23 cellular contexts compared by ENCODE assay signal in the genomic region with DNA sequence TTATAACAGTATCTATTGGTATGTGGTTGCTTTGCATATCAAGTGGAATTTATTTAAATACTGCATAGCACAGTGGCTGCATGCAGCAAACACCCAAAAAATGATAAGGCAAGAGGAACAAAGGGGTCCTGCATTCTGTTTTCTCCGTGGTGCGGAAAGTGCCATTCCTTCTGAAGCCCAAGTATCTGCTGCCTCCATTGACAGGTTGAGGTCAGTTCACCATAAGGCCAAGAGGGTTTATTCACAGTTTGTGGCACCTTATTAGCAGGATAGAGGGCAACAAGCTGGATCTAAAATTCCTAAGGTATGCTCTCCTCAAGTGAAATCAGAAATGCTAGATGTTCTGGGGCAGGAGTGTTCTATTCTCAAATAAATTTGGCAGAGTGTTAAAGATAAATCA. TPM values are rescaled to one million over a fixed set of nuclear protein-coding genes. Genes with fewer than 3 reads are reported as not detected.
DNase-seq lines count a peak whose midpoint lies in the region; ATAC-seq, FAIRE-seq and TF ChIP-seq lines count a peak whose summit lies in the region.
"Had no signal": no experiment of that assay in that cellular context is flagged by ENCODE, and none has a peak within 500 bp of the region (broad histone marks: within the 10 kb centered on the region; RNA-seq: fewer than 3 reads in every experiment).

No MANE protein-coding gene starts in this region.

- H3F3A ChIP-seq in GM23338 (replicated peaks; ENCODE audit: low read depth) = no peaks in the 10 kb centered on the region

- WGBS in H1 (ENCODE audit: extremely low coverage in 1 of 2, insufficient coverage in 1 of 2, insufficient read length in 1 of 2, insufficient replicate concordance in 2 of 2, low coverage in 1 of 2, low lambda C conversion rate in 2 of 2, missing lambda C conversion rate in 1 of 2), 2 experiments = 83% methylated on average over 2 of the region's 2 CpGs; no CpG with 5 or more reads in 1 of the 2 experiments
- WGBS in mesendoderm (ENCODE audit: extremely low coverage, insufficient coverage, low lambda C conversion rate) = no CpG with 5 or more reads among the region's 2 CpGs

- no peak overlapping the region for H4K91ac ChIP-seq in H1 (replicated peaks; ENCODE audit: insufficient read length, low read length)

- H3K27ac Mint-ChIP-seq in GM23338 = no peak overlapping the region
- H3K27ac Mint-ChIP-seq: B cell; CD4-positive, alpha-beta T cell; CD8-positive, alpha-beta T cell had no signal

- H4K20me1 ChIP-seq in GM23338 (replicated peaks; ENCODE audit: insufficient read depth) (peaks cover 33% of the 10 kb centered on the region), H1 (replicated peaks in 1 of 2; ENCODE audit: control insufficient read depth in 1 of 2, insufficient read depth in 2 of 2, low read length in 2 of 2) (peaks cover 1 to 11% of the 10 kb centered on the region in 2 experiments)
- H4K20me1 ChIP-seq: BLaER1 treated with 17β-estradiol and CSF1 and Interleukin-3, amounts not matched to agents 10 nM and 100 nM had no signal

- H2BK20ac ChIP-seq in H1 (ENCODE audit: low read length) = no peak overlapping the region

- no peak overlapping the region for H2BK15ac ChIP-seq in H1 (ENCODE audit: low read length)
- no peak overlapping the region for H2BK15ac ChIP-seq in mesendoderm (replicated peaks; ENCODE audit: low read depth)

- TF ChIP-seq POLR2A in H1 (IDR thresholded peaks at IDR 0.05; ENCODE audit: control extremely low read depth in 1 of 2, low read depth in 2 of 2, low read length in 2 of 2) (no peak), H54 (IDR thresholded peaks at IDR 0.05; ENCODE audit: low read depth, low read length) (no peak)

- H3K4me1 Mint-ChIP-seq in GM23338 = peaks cover 30% of the 10 kb centered on the region

- no peaks in the 10 kb centered on the region for H3K27me3 Mint-ChIP-seq in GM23338 (ENCODE audit: insufficient read depth, low read depth, poor library complexity)
- H3K27me3 Mint-ChIP-seq: B cell; CD4-positive, alpha-beta T cell had no signal

- peak; percentile 28 for FAIRE-seq in H1 (lab: Jason Lieb, UNC)
- no peak for FAIRE-seq in H54 (lab: Jason Lieb, UNC)
- FAIRE-seq: A549, D721Med, G401.6, GM12891, GM19239 had no signal

- peaks cover 100% of the 10 kb centered on the region for H3K79me2 ChIP-seq in GM23338 (replicated peaks; ENCODE audit: insufficient read depth)
- peaks cover 4 to 98% of the 10 kb centered on the region in 2 experiments for H3K79me2 ChIP-seq in H1 (ENCODE audit: control insufficient read depth in 1 of 2, insufficient read depth in 2 of 2, low read length in 2 of 2)
- H3K79me2 ChIP-seq in mesendoderm (ENCODE audit: control insufficient read depth, insufficient read depth, low read length) = peaks cover 12% of the 10 kb centered on the region

- H3K4me1 ChIP-seq in GM23338 (ENCODE audit: insufficient read depth) = peaks cover 15% of the 10 kb centered on the region; the same call in 1 of the 2 replicates
- H3K4me1 ChIP-seq in H1 (replicated peaks in 1 of 4; ENCODE audit: control insufficient read depth in 3 of 4, insufficient read depth in 4 of 4, low read length in 3 of 4) = peaks cover 0 to 6% (median 0%) of the 10 kb centered on the region in 4 experiments; a peak in 1 of 7 replicates
- peaks cover 2% of the 10 kb centered on the region for H3K4me1 ChIP-seq in mesendoderm (ENCODE audit: control insufficient read depth, low read depth, low read length)
- H3K4me1 ChIP-seq in tibial artery = peaks cover 0 to 98% (median 20%) of the 10 kb centered on the region in 4 donors
- H3K4me1 ChIP-seq: BLaER1 treated with 17β-estradiol and CSF1 and Interleukin-3, amounts not matched to agents 10 nM and 100 nM; Caco-2 had no signal

- POLR2A ChIA-PET in H1 (lab: Charles Lee; ENCODE audit: partially characterized antibody) = interaction anchor here (0.9 to 1.1 kb wide), 2 partner anchors 10 kb away, joined by 3 to 4 read pairs; partner anchors contain the start of gene CARMIL1

- no peak for DNase-seq in GM23338 (ENCODE audit: low spot score)
- no peak for DNase-seq in H1 (ENCODE audit: low read depth in 1 of 2, low spot score in 2 of 2)
- DNase-seq in mesendoderm = peak; percentile 45
- DNase-seq in tibial artery = no peak
- no peak for DNase-seq in H54 (ENCODE audit: insufficient read length, low spot score)
- no peak for DNase-seq in cardiac septum (ENCODE audit: low spot score)
- no peak for DNase-seq in caudate nucleus (lab: John Stamatoyannopoulos, UW)
- DNase-seq: AML-193; Caco-2; Calu3; CD4-positive, alpha-beta T cell; CD8-positive, alpha-beta T cell; DMS79 treated with DMSO at 0.1 percent for 48 hours; GF-D8 had no signal

- H2AK5ac ChIP-seq in H1 (ENCODE audit: low read depth, low read length) = no peak overlapping the region
- no peak overlapping the region for H2AK5ac ChIP-seq in mesendoderm (ENCODE audit: low read length)

- no peak for TF ChIP-seq RAD21 in H1 (IDR thresholded peaks at IDR 0.05 in 1 of 2, conservative IDR thresholded peaks at IDR 0.05 in 1 of 2; ENCODE audit: low read depth in 2 of 2, low read length in 2 of 2)

- H3K27ac ChIP-seq in GM23338 (ENCODE audit: low read depth) (no peak overlapping the region), H1 (ENCODE audit: low read depth, low read length) (no peak overlapping the region), mesendoderm (ENCODE audit: low read depth, low read length) (no peak overlapping the region), tibial artery (peak overlapping the region; percentile 13 to 91), caudate nucleus (ENCODE audit: low read depth, low read length) (no peak overlapping the region)
- H3K27ac ChIP-seq: 22Rv1; A549; BLaER1 treated with 17β-estradiol and CSF1 and Interleukin-3, amounts not matched to agents 10 nM and 100 nM; C4-2B had no signal

- no peak overlapping the region for H3K4me3 Mint-ChIP-seq in GM23338
- H3K4me3 Mint-ChIP-seq: B cell; CD4-positive, alpha-beta T cell; CD8-positive, alpha-beta T cell had no signal

- H3K4me2 ChIP-seq in GM23338 = no peak overlapping the region
- no peak overlapping the region for H3K4me2 ChIP-seq in H1 (ENCODE audit: insufficient read depth in 1 of 2, low read depth in 2 of 2, low read length in 2 of 2)
- no peak overlapping the region for H3K4me2 ChIP-seq in mesendoderm (ENCODE audit: low read length)
- H3K4me2 ChIP-seq: A549; BLaER1 treated with 17β-estradiol and CSF1 and Interleukin-3, amounts not matched to agents 10 nM and 100 nM had no signal

- H3K9me3 Mint-ChIP-seq in GM23338 = no peaks in the 10 kb centered on the region
- H3K9me3 Mint-ChIP-seq: CD4-positive, alpha-beta T cell; CD8-positive, alpha-beta T cell had no signal

- H3K27me3 ChIP-seq in GM23338 (ENCODE audit: insufficient read depth) (no peaks in the 10 kb centered on the region), H1 (replicated peaks in 1 of 4; ENCODE audit: control insufficient read depth in 3 of 4, extremely low read depth in 1 of 4, insufficient read depth in 3 of 4, low read length in 3 of 4) (no peaks in the 10 kb centered on the region), mesendoderm (ENCODE audit: insufficient read depth, low read length, poor library complexity) (no peaks in the 10 kb centered on the region), tibial artery (no peaks in the 10 kb centered on the region)
- H3K27me3 ChIP-seq: BLaER1 treated with 17β-estradiol and CSF1 and Interleukin-3, amounts not matched to agents 10 nM and 100 nM had no signal

- H3K9ac ChIP-seq in H1 (replicated peaks in 1 of 4; ENCODE audit: extremely low read depth in 1 of 4, low read depth in 3 of 4, low read length in 3 of 4) (no peak overlapping the region), mesendoderm (ENCODE audit: low read length) (no peak overlapping the region)
- H3K9ac ChIP-seq: BLaER1 treated with 17β-estradiol and CSF1 and Interleukin-3, amounts not matched to agents 10 nM and 100 nM had no signal

- H2AFZ ChIP-seq in GM23338 (no peak overlapping the region), H1 (ENCODE audit: low read length) (no peak overlapping the region)

- no peak overlapping the region for H2BK120ac ChIP-seq in H1 (replicated peaks; ENCODE audit: low read depth, low read length)
- H2BK120ac ChIP-seq in mesendoderm (ENCODE audit: low read depth, low read length) = no peak overlapping the region

- H3K23ac ChIP-seq in H1 (ENCODE audit: insufficient read length) (no peak overlapping the region), mesendoderm (ENCODE audit: low read length) (no peak overlapping the region)

- TF ChIP-seq EP300 in H1 (IDR thresholded peaks at IDR 0.05; ENCODE audit: borderline replicate concordance in 1 of 2, low read depth in 2 of 2, low read length in 2 of 2) = no peak

- TF ChIP-seq CTCF in GM23338 (conservative IDR thresholded peaks at IDR 0.05; ENCODE audit: low read depth in 2 of 2) (no peak), H1 (IDR thresholded peaks at IDR 0.05; ENCODE audit: control extremely low read depth in 1 of 3, insufficient read depth in 1 of 3, low read depth in 1 of 3, low read length in 3 of 3) (no peak), tibial artery (IDR thresholded peaks at IDR 0.05) (no peak)

- CTCF ChIA-PET in H1 (lab: Charles Lee; ENCODE audit: partially characterized antibody) = interaction anchor here (0.6 to 1.8 kb wide), 7 partner anchors 9 to 201 kb away, joined by 3 to 8 read pairs (median 4); partner anchors contain the start of gene CARMIL1

- no peak overlapping the region for H3K4ac ChIP-seq in H1 (replicated peaks; ENCODE audit: insufficient read length, low read depth, low read length)
- no peak overlapping the region for H3K4ac ChIP-seq in mesendoderm (ENCODE audit: low read depth, low read length)

- H3K9me3 ChIP-seq in H1 (ENCODE audit: insufficient read depth in 2 of 2, low read depth in 1 of 2, low read length in 1 of 2) (no peaks in the 10 kb centered on the region), tibial artery (no peaks in the 10 kb centered on the region)
- H3K9me3 ChIP-seq: A549; BLaER1 treated with 17β-estradiol and CSF1 and Interleukin-3, amounts not matched to agents 10 nM and 100 nM; Caco-2 had no signal

- no peaks in the 10 kb centered on the region; the same call in 1 of the 2 replicates for H3K23me2 ChIP-seq in H1 (ENCODE audit: low read depth, low read length)

- ATAC-seq in GM23338 = peak; percentile 57
- ATAC-seq: A549; CD8-positive, alpha-beta T cell had no signal

- H3K18ac ChIP-seq in H1 (ENCODE audit: extremely low read depth, low read length) (no peak overlapping the region), mesendoderm (ENCODE audit: low read length) (no peak overlapping the region)

- H2BK12ac ChIP-seq in H1 (ENCODE audit: low read depth, low read length) = no peak overlapping the region

- H3K36me3 Mint-ChIP-seq in GM23338 (ENCODE audit: low read depth) = peaks cover 11% of the 10 kb centered on the region; the same call in 2 of the 3 replicates

- H4K5ac ChIP-seq in H1 (ENCODE audit: insufficient read length, low read depth, low read length) = no peak overlapping the region
- H4K5ac ChIP-seq in mesendoderm (ENCODE audit: low read length) = no peak overlapping the region

- H3K56ac ChIP-seq in H1 (replicated peaks; ENCODE audit: insufficient read length, low read depth, low read length) (no peak overlapping the region), mesendoderm (ENCODE audit: low read length) (no peak overlapping the region)

- intact Hi-C loops in tibial artery (cut with DNase I; ENCODE audit: low total_unique reads) (no loop called here), cardiac septum (cut with DNase I) (no loop called here)

- H3K4me3 ChIP-seq in GM23338 = no peak overlapping the region
- H3K4me3 ChIP-seq in H1 (ENCODE audit: extremely low read depth in 1 of 4, insufficient read depth in 2 of 4, low read depth in 3 of 4, low read length in 4 of 4) = no peak overlapping the region
- no peak overlapping the region for H3K4me3 ChIP-seq in mesendoderm (ENCODE audit: low read length)
- H3K4me3 ChIP-seq in tibial artery = no peak overlapping the region
- H3K4me3 ChIP-seq: A549; BLaER1 treated with 17β-estradiol and CSF1 and Interleukin-3, amounts not matched to agents 10 nM and 100 nM had no signal

- peaks cover 5% of the 10 kb centered on the region for H3K79me1 ChIP-seq in H1 (ENCODE audit: low read depth, low read length)
- H3K79me1 ChIP-seq in mesendoderm (ENCODE audit: low read length) = peaks cover 13% of the 10 kb centered on the region

- peaks cover 5% of the 10 kb centered on the region; the same call in 1 of the 2 replicates for H3K36me3 ChIP-seq in GM23338 (ENCODE audit: insufficient read depth)
- H3K36me3 ChIP-seq in H1 (ENCODE audit: control insufficient read depth in 2 of 4, insufficient read depth in 4 of 4, low read length in 3 of 4) = peaks cover 0 to 8% (median 0%) of the 10 kb centered on the region in 4 experiments; a peak in 2 of 8 replicates
- H3K36me3 ChIP-seq in mesendoderm (ENCODE audit: control insufficient read depth, insufficient read depth, low read length) = no peaks in the 10 kb centered on the region
- peaks cover 0 to 7% (median 0%) of the 10 kb centered on the region in 3 donors for H3K36me3 ChIP-seq in tibial artery
- H3K36me3 ChIP-seq: BLaER1 treated with 17β-estradiol and CSF1 and Interleukin-3, amounts not matched to agents 10 nM and 100 nM had no signal

- no peak overlapping the region for H3K14ac ChIP-seq in H1 (ENCODE audit: insufficient read length)

- H4K8ac ChIP-seq in H1 (ENCODE audit: extremely low read depth, insufficient read depth, low read length) = no peak overlapping the region
- H4K8ac ChIP-seq in mesendoderm (ENCODE audit: low read depth, low read length) = no peak overlapping the region

- H2BK5ac ChIP-seq in H1 (ENCODE audit: low read depth, low read length) (no peak overlapping the region), mesendoderm (ENCODE audit: low read length) (no peak overlapping the region)

- H3K9me2 ChIP-seq in GM23338 (ENCODE audit: insufficient read depth) = no peaks in the 10 kb centered on the region

RNA-seq across cellular contexts. Expression of gene CARMIL1, which starts 9.3 kb away (rescaled TPM):
- 38.2 and 43.2 TPM in 2 replicates for total RNA-seq in GM23338 (2014; rRNA removed; shearing (Covaris generic))
- polyA plus RNA-seq in GM23338 (2016; fragmentation: Nextera tagmentation; extraction: Ambion mirVana) (64.2 and 66.9 TPM in 2 replicates), H1 (2011; rRNA removed) (10.7 and 20.3 TPM in 2 replicates)
- 39.0 and 40.4 TPM in 2 replicates for total RNA-seq in H1 (2021; fragmentation: NEBNext Ultra II Directional; extraction: Animal tissue kit (Norgen Biotek cat#: 25700))
- 16.5 TPM for polyA plus RNA-seq in H1 (2011; cell fraction: cytosol; rRNA removed)
- 9.9 TPM for polyA plus RNA-seq in H1 (2011; cell fraction: nucleus; rRNA removed)
- polyA plus RNA-seq in H1 (2012, experiment 1 of 2) = 19.1 to 39.0 TPM (median 24.0 TPM) in 4 replicates
- polyA plus RNA-seq in H1 (2012, experiment 2 of 2) = 4.7 TPM
- polyA plus RNA-seq in H1 (2013, experiment 1 of 2) = 22.8 TPM
- 22.6 TPM for polyA plus RNA-seq in H1 (2013, experiment 2 of 2)
- 25.0 and 40.8 TPM in 2 replicates for polyA minus RNA-seq in H1 (2011; rRNA and poly(A)+ RNA removed)
- polyA minus RNA-seq in H1 (2011; cell fraction: cytosol; rRNA and poly(A)+ RNA removed) = 23.8 TPM
- polyA minus RNA-seq in H1 (2011; cell fraction: nucleus; rRNA and poly(A)+ RNA removed) = 34.7 TPM
- 15.5 TPM for polyA plus RNA-seq in mesendoderm (2013, experiment 1 of 2)
- polyA plus RNA-seq in mesendoderm (2013, experiment 2 of 2) = 18.4 TPM
- total RNA-seq in cardiac septum = 7.5 TPM

Comparison
In these comparisons a context has a peak if more than half of its experiments do, and no peak if none do; other contexts are left out.
1. H3K27ac ChIP-seq: peak in tibial artery (2 of 2); none in GM23338 (single experiment), H1 (single experiment), mesendoderm (single experiment) and caudate nucleus (single experiment).